In the genomic region with DNA sequence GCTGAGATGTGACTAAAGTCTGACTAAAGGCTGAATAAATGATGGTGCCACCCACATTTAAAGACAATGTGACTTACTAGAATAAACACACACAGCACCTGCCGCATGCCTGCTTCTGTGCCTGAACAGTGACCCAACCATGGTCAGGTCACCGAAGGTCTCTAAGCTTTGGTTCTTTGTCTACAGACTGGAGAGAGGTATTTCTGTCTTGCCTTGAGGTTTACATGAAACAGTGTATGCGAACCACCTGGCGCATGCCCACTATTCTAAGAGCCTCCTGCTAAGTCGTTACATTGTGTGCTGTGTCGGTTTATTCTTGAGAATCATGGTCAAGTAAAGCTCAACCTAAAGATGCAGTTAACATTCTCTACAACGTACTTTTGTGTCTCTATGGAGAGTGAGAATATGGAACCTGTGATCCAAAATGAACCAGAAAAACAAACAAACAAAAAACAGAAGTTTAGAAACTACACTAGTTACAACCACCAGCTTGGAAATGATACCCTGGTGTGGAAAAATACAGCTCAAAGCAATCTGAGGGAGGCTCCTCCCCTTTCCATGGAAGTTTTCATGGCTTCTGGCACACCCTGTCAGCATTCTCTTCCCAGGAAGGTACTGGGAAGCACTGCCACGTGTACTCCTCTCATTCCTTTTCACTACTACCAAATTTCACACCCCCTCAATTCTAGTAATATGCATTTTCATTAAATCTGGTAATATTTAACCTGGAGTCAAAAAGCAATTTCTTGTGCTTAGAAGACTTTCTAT, we compare ENCODE assay signal across 8 cellular contexts. TPM values are rescaled to one million over a fixed set of nuclear protein-coding genes. Genes with fewer than 3 reads are reported as not detected.
DNase-seq lines count a peak whose midpoint lies in the region; ATAC-seq, FAIRE-seq and TF ChIP-seq lines count a peak whose summit lies in the region.

No MANE protein-coding gene starts in this region.

- peak overlapping the region; percentile 68 for H3K4me2 ChIP-seq in SU-DHL-6 (ENCODE audit: low read depth, low read length, poor library complexity, severe bottlenecking)

- CTCF ChIA-PET in CD4-positive, alpha-beta T cell (lab: Charles Lee) = interaction anchor here (0.9 to 1.3 kb wide), 4 partner anchors 14 to 61 kb away, joined by 3 to 7 read pairs (median 4); no protein-coding TSS in a partner anchor

- no peaks in the 10 kb centered on the region for H3K9me3 ChIP-seq in CD4-positive, alpha-beta T cell (ENCODE audit: control insufficient read depth, low read length)
- H3K9me3 ChIP-seq in SU-DHL-6 (ENCODE audit: insufficient read depth, low read length) = no peaks in the 10 kb centered on the region

- intact Hi-C loops in CD4-positive, alpha-beta T cell (cut with DNase I, micrococcal nuclease) = loop anchor here (2.0 to 10.0 kb wide), 4 partner anchors 16 to 68 kb away; no protein-coding TSS in a partner anchor
- intact Hi-C loops in left colon (cut with DNase I, micrococcal nuclease) = no loop called here

- H3K36me3 ChIP-seq in SU-DHL-6 (ENCODE audit: low read length) = no peaks in the 10 kb centered on the region

- H4K20me1 ChIP-seq in SU-DHL-6 (ENCODE audit: low read depth, low read length) = peaks cover 24% of the 10 kb centered on the region

- FAIRE-seq in GM19239 (lab: Jason Lieb, UNC) = peak; percentile 98

- peaks cover 79% of the 10 kb centered on the region for H3K4me1 Mint-ChIP-seq in CD4-positive, alpha-beta T cell (ENCODE audit: low read depth)

- peaks cover 64% of the 10 kb centered on the region for H3K79me2 ChIP-seq in SU-DHL-6 (ENCODE audit: insufficient read depth, low read length)

- no peak for TF ChIP-seq CTCF in CD4-positive, alpha-beta T cell (IDR thresholded peaks at IDR 0.05)
- TF ChIP-seq CTCF in SU-DHL-6 (IDR thresholded peaks at IDR 0.05; ENCODE audit: insufficient read depth, low read length, poor library complexity, severe bottlenecking) = no peak

- peak overlapping the region; percentile 26 for H3K9ac ChIP-seq in SU-DHL-6 (ENCODE audit: low read length)

- H3K9me3 Mint-ChIP-seq in CD4-positive, alpha-beta T cell = no peaks in the 10 kb centered on the region

- no peaks in the 10 kb centered on the region for H3K27me3 ChIP-seq in CD4-positive, alpha-beta T cell (ENCODE audit: control insufficient read depth, insufficient read depth, low read length)
- no peaks in the 10 kb centered on the region for H3K27me3 ChIP-seq in SU-DHL-6 (ENCODE audit: low read length)

- peak overlapping the region; percentile 18 for H3K4me3 ChIP-seq in SU-DHL-6 (ENCODE audit: insufficient read depth, low read length, poor library complexity, severe bottlenecking)

- H3K27me3 Mint-ChIP-seq in CD4-positive, alpha-beta T cell = no peaks in the 10 kb centered on the region

- H3K36me3 Mint-ChIP-seq in CD4-positive, alpha-beta T cell (ENCODE audit: low read depth) = peaks cover 11% of the 10 kb centered on the region

- H3K9me2 ChIP-seq in SU-DHL-6 (replicated peaks; ENCODE audit: insufficient read depth, low read length) = no peaks in the 10 kb centered on the region

- DNase-seq in CD4-positive, alpha-beta T cell = no peak
- DNase-seq in GM19239 (ENCODE audit: insufficient read length, low spot score) (no peak), left colon (no peak), hypothalamus (lab: John Stamatoyannopoulos, UW) (no peak), NCI-H2171 treated with DMSO at 0.1 percent for 48 hours (lab: John Stamatoyannopoulos, UW) (no peak), NK-92 (lab: John Stamatoyannopoulos, UW; ENCODE audit: unreplicated experiment) (no peak), HuH-7.5 (ENCODE audit: low spot score) (no peak)

- H3K27ac ChIP-seq in CD4-positive, alpha-beta T cell (ENCODE audit: low read depth, low read length) = peak overlapping the region; percentile 46
- H3K27ac ChIP-seq in SU-DHL-6 (ENCODE audit: low read depth, low read length) = peak overlapping the region; percentile 95

- no peak overlapping the region for H2AFZ ChIP-seq in SU-DHL-6 (ENCODE audit: low read depth, low read length, severe bottlenecking)

- H3F3A ChIP-seq in SU-DHL-6 (ENCODE audit: insufficient read depth) = peaks cover 39% of the 10 kb centered on the region

- peak overlapping the region; percentile 76 for H3K4me3 Mint-ChIP-seq in CD4-positive, alpha-beta T cell

- no peak for ATAC-seq in CD4-positive, alpha-beta T cell (ENCODE audit: poor library complexity)
- ATAC-seq in left colon = peak; percentile 81

- H3K27ac Mint-ChIP-seq in CD4-positive, alpha-beta T cell = peak overlapping the region; percentile 86

- POLR2A ChIA-PET in CD4-positive, alpha-beta T cell (lab: Charles Lee) = interaction anchor here (0.9 to 4.0 kb wide), 8 partner anchors 26 to 64 kb away, joined by 3 to 42 read pairs (median 5); no protein-coding TSS in a partner anchor

RNA-seq across cellular contexts. Expression of a gene that starts 40.0 kb away (rescaled TPM):
- total RNA-seq in CD4-positive, alpha-beta T cell = 10 to 100 TPM; 49.6 to 53.1 TPM
- 10 to 100 TPM; 78.6 to 85.5 TPM for total RNA-seq in left colon

Comparison
In these comparisons a context has a peak if more than half of its experiments do, and no peak if none do; other contexts are left out.
1. intact Hi-C loops: an anchor here in CD4-positive, alpha-beta T cell (2.0 to 10.0 kb wide); none called in left colon.